ENCODE assay signal across 21 cellular contexts in genomic region chr1:186060226-186060625, GRCh38.
"Had no signal": no experiment of that assay in that cellular context is flagged by ENCODE, and none has a peak within 500 bp of the region (broad histone marks: within the 10 kb centered on the region; RNA-seq: fewer than 3 reads in every experiment).

No MANE protein-coding gene starts in this region.

- H3K36me3 ChIP-seq: ovary, right atrium auricular region, stomach, thyroid gland, upper lobe of left lung had no signal

- DNase-seq: caudate nucleus; effector CD4-positive, alpha-beta T cell; endodermal cell; heart right ventricle; hypothalamus; left ventricle myocardium superior; mammary epithelial cell; mucosa of descending colon; naive thymus-derived CD8-positive, alpha-beta T cell; ovary; small intestine; stimulated activated CD4-positive, alpha-beta T cell treated with anti-CD3 and anti-CD28 coated beads, Interleukin-12 subunit alpha, Interleukin-12 subunit beta, amount 100 ng/mL, for 4 hours; stimulated activated naive CD4-positive, alpha-beta T cell; stomach; substantia nigra; thyroid gland; upper lobe of left lung had no signal

- FAIRE-seq: frontal cortex, islet of Langerhans, small intestine had no signal

- H3K9me3 ChIP-seq: heart right ventricle, mucosa of descending colon, ovary, right atrium auricular region, stomach, thyroid gland, upper lobe of left lung had no signal

- H3K27ac ChIP-seq: coronary artery, heart right ventricle, ovary, stomach had no signal

- ATAC-seq: heart right ventricle; left ventricle myocardium superior; mucosa of descending colon; naive thymus-derived CD8-positive, alpha-beta T cell had no signal

- H3K27me3 ChIP-seq: heart right ventricle, ovary, right atrium auricular region, stomach, thyroid gland, upper lobe of left lung had no signal

- H3K4me3 ChIP-seq: coronary artery, heart right ventricle, mucosa of descending colon, ovary, right atrium auricular region, stomach, thyroid gland, upper lobe of left lung had no signal

- H3K4me1 ChIP-seq: stomach had no signal
